Comparison of ENCODE assay signal across 17 cellular contexts in the genomic region with DNA sequence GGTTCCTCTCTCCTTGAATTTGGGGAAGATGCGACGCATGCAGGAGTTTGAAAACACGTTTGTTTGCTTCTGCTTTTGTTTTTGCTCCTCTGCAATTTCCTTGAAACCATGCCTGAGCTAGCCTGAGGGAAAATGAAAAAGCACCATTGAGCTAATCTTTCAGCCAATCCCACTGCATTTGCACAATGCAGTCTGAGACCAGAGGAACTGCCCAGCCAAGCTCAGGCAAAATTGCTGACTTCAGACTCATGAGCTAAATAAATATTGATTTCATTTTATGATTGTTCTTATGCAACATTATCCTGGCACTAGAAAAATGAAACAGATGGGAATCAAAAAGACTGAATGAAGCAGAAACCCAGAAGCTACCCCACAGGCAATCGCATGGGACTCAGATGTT. TPM values are rescaled to one million over a fixed set of nuclear protein-coding genes. Genes with fewer than 3 reads are reported as not detected.
DNase-seq lines count a peak whose midpoint lies in the region; ATAC-seq and TF ChIP-seq lines count a peak whose summit lies in the region.
"Had no signal": no experiment of that assay in that cellular context is flagged by ENCODE, and none has a peak within 500 bp of the region (broad histone marks: within the 10 kb centered on the region; RNA-seq: fewer than 3 reads in every experiment).

No MANE protein-coding gene starts in this region.

- H3K27ac ChIP-seq in neutrophil: peak overlapping the region; percentile 54

- no peaks in the 10 kb centered on the region for H3K36me3 ChIP-seq in neutrophil

- ATAC-seq in HG02970 (IDR thresholded peaks at IDR 0.05; ENCODE audit: low FRiP score, unreplicated experiment): no peak
- ATAC-seq in HG03354 (IDR thresholded peaks at IDR 0.05; ENCODE audit: poor library complexity, severe bottlenecking, unreplicated experiment): no peak
- ATAC-seq: GM23338; stimulated activated naive CD8-positive, alpha-beta T cell treated with anti-CD3 and anti-CD28 coated beads, Interleukin-15, Interleukin-2, amounts not matched to agents 100 U/mL and 50 U/mL, for 24 hours had no signal

- H3K4me3 ChIP-seq in fibroblast of villous mesenchyme (ENCODE audit: low read depth, low read length) (no peak overlapping the region), neutrophil (ENCODE audit: low read depth in 1 of 2, low read length in 1 of 2) (no peak overlapping the region)
- H3K4me3 ChIP-seq: GM23338, skin epidermis had no signal

- peaks cover 24 to 52% of the 10 kb centered on the region in 2 experiments for H3K4me1 ChIP-seq in neutrophil (ENCODE audit: control insufficient read depth in 1 of 2, insufficient read depth in 1 of 2, low read depth in 1 of 2, low read length in 1 of 2)

- TF ChIP-seq CTCF in fibroblast of villous mesenchyme (IDR thresholded peaks at IDR 0.05; ENCODE audit: insufficient read depth, low read depth, low read length) (no peak), neutrophil (IDR thresholded peaks at IDR 0.05) (no peak)

- H3K27me3 ChIP-seq in neutrophil: no peaks in the 10 kb centered on the region

- DNase-seq in GF-D8 (lab: John Stamatoyannopoulos, UW) (peak; percentile 26), NOMO-1 treated with dmso at 0.1 percent for 144 hours (lab: John Stamatoyannopoulos, UW; ENCODE audit: unreplicated experiment) (peak; percentile 20), fibroblast of villous mesenchyme (ENCODE audit: low read depth) (peak; percentile 2), AG20443 (ENCODE audit: low spot score) (no peak), DMS79 treated with DMSO at 0.1 percent for 48 hours (lab: John Stamatoyannopoulos, UW) (no peak)
- DNase-seq: DMS53; NCI-H1092 treated with DMSO at 0.1 percent for 48 hours; NCI-H2227 treated with DMSO at 0.1 percent for 48 hours; stimulated activated naive CD8-positive, alpha-beta T cell treated with anti-CD3 and anti-CD28 coated beads, Interleukin-15, Interleukin-2, amounts not matched to agents 100 U/mL and 50 U/mL, for 24 hours; SW 1271 had no signal

- H3K9me3 ChIP-seq in neutrophil: no peaks in the 10 kb centered on the region

RNA-seq across cellular contexts. Expression of a gene that starts 37.0 kb away (rescaled TPM):
- total RNA-seq in fibroblast of villous mesenchyme: 20.6 and 22.9 TPM in 2 replicates

RNA-seq across cellular contexts. Expression of a gene that starts 57.9 kb away (rescaled TPM):
- total RNA-seq in fibroblast of villous mesenchyme: not detected in 2 replicates
- total RNA-seq: activated T-helper 2 cell treated with anti-CD3 and anti-CD28 coated beads, Interferon-gamma antibody, Interleukin-2, Interleukin-4, amounts not matched to agents 10 μg/mL and 5 μg/mL and 100 μg/mL, durations not matched to agents 14 hours and 24 hours and 36 hours; GM23338; OCI-LY7 had no signal

Comparison
In these comparisons a context has a peak if more than half of its experiments do, and no peak if none do; other contexts are left out.
1. DNase-seq: peak in GF-D8 (single experiment), NOMO-1 treated with dmso at 0.1 percent for 144 hours (single experiment) and fibroblast of villous mesenchyme (single experiment); none in AG20443 (single experiment) and DMS79 treated with DMSO at 0.1 percent for 48 hours (single experiment).